In the genomic region with DNA sequence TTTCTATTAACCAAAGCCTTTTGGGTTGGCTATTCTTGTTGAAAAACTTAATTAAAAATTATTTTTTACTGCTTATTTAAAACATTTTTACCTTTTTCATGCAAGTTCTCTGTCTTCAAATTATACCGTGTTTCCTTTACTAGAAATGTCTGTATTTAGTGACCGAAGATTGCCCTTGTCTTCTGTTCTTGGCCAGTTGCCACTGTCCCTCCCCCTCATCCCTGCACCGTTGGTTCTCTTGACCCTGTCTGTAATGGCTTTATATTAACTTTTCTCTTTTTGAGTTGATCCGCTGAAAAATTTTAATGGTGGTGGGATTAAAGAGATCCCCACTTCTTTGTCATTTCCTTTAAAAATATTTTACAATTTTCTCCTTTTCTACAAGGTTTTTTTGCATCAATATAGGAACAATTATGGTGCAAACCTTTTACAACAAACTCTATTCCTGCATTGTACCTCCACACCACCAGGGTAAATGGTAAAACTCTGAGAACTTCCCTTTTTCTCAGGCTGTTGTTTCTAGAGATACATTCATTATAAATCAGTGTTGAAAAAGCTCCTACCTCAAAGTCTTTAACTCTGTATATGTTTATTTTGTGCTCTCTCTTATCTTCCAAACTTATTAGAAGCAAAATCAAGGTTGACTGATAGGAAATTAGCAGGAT, we compare ENCODE assay signal across 22 cellular contexts. TPM values are rescaled to one million over a fixed set of nuclear protein-coding genes. Genes with fewer than 3 reads are reported as not detected.
DNase-seq lines count a peak whose midpoint lies in the region; ATAC-seq, FAIRE-seq and TF ChIP-seq lines count a peak whose summit lies in the region.
"Had no signal": no experiment of that assay in that cellular context is flagged by ENCODE, and none has a peak within 500 bp of the region (broad histone marks: within the 10 kb centered on the region; RNA-seq: fewer than 3 reads in every experiment).

No MANE protein-coding gene starts in this region.

- H3K4me2 ChIP-seq in astrocyte (ENCODE audit: low read length) = no peak overlapping the region
- no peak overlapping the region for H3K4me2 ChIP-seq in GM23338

- H3K27ac Mint-ChIP-seq in astrocyte (ENCODE audit: unreplicated experiment) (no peak overlapping the region), type B pancreatic cell (peak overlapping the region; percentile 46), GM23338 (no peak overlapping the region)
- H3K27ac Mint-ChIP-seq in activated T-cell treated with anti-CD3 and anti-CD28 coated beads, Interleukin-2, amount 50 U/mL, for 72 hours = no peak overlapping the region
- H3K27ac Mint-ChIP-seq: activated naive CD8-positive, alpha-beta T cell treated with anti-CD3 and anti-CD28 coated beads for 36 hours; CD8-positive, alpha-beta memory T cell; effector memory CD8-positive, alpha-beta T cell; memory B cell had no signal

- H3K36me3 ChIP-seq in heart left ventricle (no peaks in the 10 kb centered on the region), astrocyte (ENCODE audit: insufficient read depth, low read length) (no peaks in the 10 kb centered on the region), GM23338 (ENCODE audit: insufficient read depth) (no peaks in the 10 kb centered on the region)
- H3K36me3 ChIP-seq: transverse colon had no signal

- H3K4me3 ChIP-seq in heart left ventricle (no peak overlapping the region), astrocyte (ENCODE audit: insufficient read depth, low read depth, low read length) (no peak overlapping the region), GM23338 (no peak overlapping the region)
- H3K4me3 ChIP-seq: transverse colon had no signal

- DNase-seq in heart left ventricle = peak in 3 of 5 donors; percentile 32 to 50 (median 49)
- no peak for DNase-seq in Right ventricle myocardium superior
- DNase-seq in astrocyte (ENCODE audit: low read depth) = peak; percentile 15
- DNase-seq in kidney tubule cell (ENCODE audit: low spot score) = peak; percentile 39
- DNase-seq in type B pancreatic cell (ENCODE audit: extremely low spot score, unreplicated experiment) = no peak
- no peak for DNase-seq in GM23338 (ENCODE audit: low spot score)
- no peak for DNase-seq in activated T-cell treated with anti-CD3 and anti-CD28 coated beads, Interleukin-2, amount 50 U/mL, for 72 hours
- DNase-seq: activated CD4-positive, alpha-beta T cell treated with anti-CD3 and anti-CD28 coated beads for 48 hours; activated naive CD8-positive, alpha-beta T cell treated with anti-CD3 and anti-CD28 coated beads for 36 hours; CD8-positive, alpha-beta memory T cell; central memory CD4-positive, alpha-beta T cell; effector memory CD8-positive, alpha-beta T cell; foreskin fibroblast; H7; NCI-H1092 treated with DMSO at 0.1 percent for 48 hours; NK-92 treated with Interleukin-12 subunit alpha and Interleukin-12 subunit beta, amount 100 ng/mL, for 24 hours; stimulated activated CD4-positive, alpha-beta T cell treated with anti-CD3 and anti-CD28 coated beads, Interleukin-4, amount 100 ng/mL, for 1 hour; T-helper 9 cell; transverse colon had no signal

- H3K27me3 ChIP-seq in heart left ventricle (no peaks in the 10 kb centered on the region), astrocyte (ENCODE audit: insufficient read depth, low read length) (no peaks in the 10 kb centered on the region), GM23338 (ENCODE audit: insufficient read depth) (no peaks in the 10 kb centered on the region)
- H3K27me3 ChIP-seq: transverse colon had no signal

- no peaks in the 10 kb centered on the region for H3F3A ChIP-seq in GM23338 (replicated peaks; ENCODE audit: low read depth)

- no peak overlapping the region for H2AFZ ChIP-seq in astrocyte (ENCODE audit: low read depth, low read length)
- no peak overlapping the region for H2AFZ ChIP-seq in GM23338

- peaks cover 20% of the 10 kb centered on the region for H4K20me1 ChIP-seq in astrocyte (ENCODE audit: insufficient read depth, low read length)
- peaks cover 5% of the 10 kb centered on the region; the same call in 1 of the 2 replicates for H4K20me1 ChIP-seq in GM23338 (replicated peaks; ENCODE audit: insufficient read depth)

- FAIRE-seq in astrocyte (lab: Jason Lieb, UNC) = no peak

- ATAC-seq in heart left ventricle (peak in 3 of 4 donors; percentile 34 to 68 (median 62)), Right ventricle myocardium superior (ENCODE audit: poor library complexity) (no peak), GM23338 (no peak), GM18858 (IDR thresholded peaks at IDR 0.05; ENCODE audit: unreplicated experiment) (no peak)
- no peak for ATAC-seq in activated T-cell treated with anti-CD3 and anti-CD28 coated beads, Interleukin-2, amount 50 U/mL, for 72 hours (replicated peaks in 1 of 2)
- ATAC-seq: effector memory CD8-positive, alpha-beta T cell; sciatic nerve had no signal

- H3K36me3 Mint-ChIP-seq in astrocyte (ENCODE audit: low read depth, unreplicated experiment) = peaks cover 12% of the 10 kb centered on the region
- peaks cover 13% of the 10 kb centered on the region for H3K36me3 Mint-ChIP-seq in type B pancreatic cell
- H3K36me3 Mint-ChIP-seq in GM23338 (ENCODE audit: low read depth) = no peaks in the 10 kb centered on the region
- no peaks in the 10 kb centered on the region for H3K36me3 Mint-ChIP-seq in activated T-cell treated with anti-CD3 and anti-CD28 coated beads, Interleukin-2, amount 50 U/mL, for 72 hours (ENCODE audit: insufficient read depth in 2 of 2)
- H3K36me3 Mint-ChIP-seq: activated naive CD8-positive, alpha-beta T cell treated with anti-CD3 and anti-CD28 coated beads for 36 hours; CD8-positive, alpha-beta memory T cell; memory B cell had no signal

- TF ChIP-seq POLR2A in heart left ventricle (IDR thresholded peaks at IDR 0.05) = no peak

- H3K9me3 Mint-ChIP-seq in astrocyte (ENCODE audit: unreplicated experiment) (no peaks in the 10 kb centered on the region), type B pancreatic cell (no peaks in the 10 kb centered on the region), GM23338 (no peaks in the 10 kb centered on the region)
- no peaks in the 10 kb centered on the region for H3K9me3 Mint-ChIP-seq in activated T-cell treated with anti-CD3 and anti-CD28 coated beads, Interleukin-2, amount 50 U/mL, for 72 hours
- H3K9me3 Mint-ChIP-seq: activated naive CD8-positive, alpha-beta T cell treated with anti-CD3 and anti-CD28 coated beads for 36 hours; effector memory CD8-positive, alpha-beta T cell had no signal

- no peak overlapping the region for H3K9ac ChIP-seq in astrocyte (ENCODE audit: low read length)

- no peaks in the 10 kb centered on the region for H3K27me3 Mint-ChIP-seq in astrocyte (ENCODE audit: low read depth, unreplicated experiment)
- H3K27me3 Mint-ChIP-seq in type B pancreatic cell = no peaks in the 10 kb centered on the region
- H3K27me3 Mint-ChIP-seq in GM23338 (ENCODE audit: insufficient read depth, low read depth, poor library complexity) = peaks cover 5% of the 10 kb centered on the region
- no peaks in the 10 kb centered on the region for H3K27me3 Mint-ChIP-seq in activated T-cell treated with anti-CD3 and anti-CD28 coated beads, Interleukin-2, amount 50 U/mL, for 72 hours (ENCODE audit: low read depth)
- H3K27me3 Mint-ChIP-seq: activated naive CD8-positive, alpha-beta T cell treated with anti-CD3 and anti-CD28 coated beads for 36 hours had no signal

- H3K79me2 ChIP-seq in astrocyte (ENCODE audit: insufficient read depth, low read length) = peaks cover 81% of the 10 kb centered on the region
- H3K79me2 ChIP-seq in GM23338 (replicated peaks; ENCODE audit: insufficient read depth) = peaks cover 92% of the 10 kb centered on the region

- H3K27ac ChIP-seq in heart left ventricle = no peak overlapping the region
- H3K27ac ChIP-seq in astrocyte (ENCODE audit: low read depth, low read length) = no peak overlapping the region
- H3K27ac ChIP-seq in GM23338 (ENCODE audit: low read depth) = no peak overlapping the region

- peaks cover 9% of the 10 kb centered on the region for H3K4me1 Mint-ChIP-seq in astrocyte (ENCODE audit: low read depth, unreplicated experiment)
- H3K4me1 Mint-ChIP-seq in type B pancreatic cell (ENCODE audit: unreplicated experiment) = peaks cover 34% of the 10 kb centered on the region
- H3K4me1 Mint-ChIP-seq in GM23338 = peaks cover 29% of the 10 kb centered on the region
- H3K4me1 Mint-ChIP-seq in activated T-cell treated with anti-CD3 and anti-CD28 coated beads, Interleukin-2, amount 50 U/mL, for 72 hours (ENCODE audit: low read depth) = no peaks in the 10 kb centered on the region
- H3K4me1 Mint-ChIP-seq: activated naive CD8-positive, alpha-beta T cell treated with anti-CD3 and anti-CD28 coated beads for 36 hours; CD8-positive, alpha-beta memory T cell; memory B cell had no signal

- intact Hi-C loops in heart left ventricle (cut with DNase I) = no loop called here
- intact Hi-C loops in Right ventricle myocardium superior (cut with DNase I) = no loop called here

- H3K4me1 ChIP-seq in heart left ventricle (peaks cover 0 to 40% (median 23%) of the 10 kb centered on the region in 12 donors), astrocyte (ENCODE audit: insufficient read depth, low read length) (peaks cover 5% of the 10 kb centered on the region), GM23338 (ENCODE audit: insufficient read depth) (peaks cover 20% of the 10 kb centered on the region)

- H3K9me3 ChIP-seq in heart left ventricle (no peaks in the 10 kb centered on the region), astrocyte (ENCODE audit: insufficient read depth, low read depth, low read length) (no peaks in the 10 kb centered on the region)
- H3K9me3 ChIP-seq: transverse colon had no signal

- H3K4me3 Mint-ChIP-seq in astrocyte (ENCODE audit: unreplicated experiment) (no peak overlapping the region), type B pancreatic cell (peak overlapping the region; percentile 37), GM23338 (no peak overlapping the region)
- H3K4me3 Mint-ChIP-seq in activated T-cell treated with anti-CD3 and anti-CD28 coated beads, Interleukin-2, amount 50 U/mL, for 72 hours = no peak overlapping the region
- H3K4me3 Mint-ChIP-seq: activated naive CD8-positive, alpha-beta T cell treated with anti-CD3 and anti-CD28 coated beads for 36 hours; CD8-positive, alpha-beta memory T cell; effector memory CD8-positive, alpha-beta T cell; memory B cell had no signal

- WGBS in heart left ventricle, 4 donors = 10 to 19% (median 12%) methylated on average over 4 of the region's 4 CpGs

- no peaks in the 10 kb centered on the region for H3K9me2 ChIP-seq in GM23338 (ENCODE audit: insufficient read depth)

- TF ChIP-seq CTCF in heart left ventricle (IDR thresholded peaks at IDR 0.05) (peak in 2 of 12 donors; percentile 6 to 11), astrocyte (IDR thresholded peaks at IDR 0.05; ENCODE audit: insufficient read depth, low read depth, low read length) (no peak), type B pancreatic cell (conservative IDR thresholded peaks at IDR 0.05) (peak; percentile 53), GM23338 (conservative IDR thresholded peaks at IDR 0.05; ENCODE audit: low read depth in 2 of 2) (no peak)

RNA-seq across cellular contexts. Expression of a gene that starts 12.9 kb away (rescaled TPM):
- total RNA-seq in heart left ventricle (not detected), Right ventricle myocardium superior (not detected), astrocyte (not detected in 2 replicates), type B pancreatic cell (ENCODE audit: low replicate concordance) (not detected in 2 replicates)
- polyA plus RNA-seq in heart left ventricle (not detected), GM23338 (2016; fragmentation: Nextera tagmentation; extraction: Ambion mirVana) (0.19 and 0.21 TPM in 2 replicates)
- total RNA-seq in GM23338 (2014; rRNA removed; shearing (Covaris generic)) = not detected in 2 replicates
- total RNA-seq in activated T-cell treated with anti-CD3 and anti-CD28 coated beads, Interleukin-2, amount 50 U/mL, for 72 hours = not detected
- total RNA-seq: activated naive CD8-positive, alpha-beta T cell treated with anti-CD3 and anti-CD28 coated beads for 36 hours; CD8-positive, alpha-beta memory T cell; H7; sciatic nerve; transverse colon had no signal
- polyA plus RNA-seq: CD8-positive, alpha-beta memory T cell had no signal

RNA-seq across cellular contexts. Expression of a gene that starts 47.1 kb away (rescaled TPM):
- total RNA-seq in heart left ventricle = 10 to 100 TPM in 8 of 9 donors, 1 to 10 TPM in 1; 9.4 to 51.8 (median 28.0) TPM
- 10 to 100 TPM in 1 of 2 donors, 1 to 10 TPM in 1; 7.7 to 18.4 TPM for polyA plus RNA-seq in heart left ventricle
- total RNA-seq in Right ventricle myocardium superior = 11.1 TPM
- 99.9 and 128 TPM in 2 replicates for total RNA-seq in astrocyte
- 195 and 301 TPM in 2 replicates for total RNA-seq in type B pancreatic cell (ENCODE audit: low replicate concordance)
- total RNA-seq in GM23338 (2014; rRNA removed; shearing (Covaris generic)) = 82.5 and 105 TPM in 2 replicates
- polyA plus RNA-seq in GM23338 (2016; fragmentation: Nextera tagmentation; extraction: Ambion mirVana) = 53.6 and 59.3 TPM in 2 replicates
- total RNA-seq in activated T-cell treated with anti-CD3 and anti-CD28 coated beads, Interleukin-2, amount 50 U/mL, for 72 hours = 1 to 10 TPM in 1 of 2 donors, under 1 TPM in 1; 0.55 to 2.4 TPM

Comparison
In these comparisons a context has a peak if more than half of its experiments do, and no peak if none do; other contexts are left out.
1. ATAC-seq: peak in heart left ventricle (3 of 4); none in Right ventricle myocardium superior (single experiment), GM23338 (single experiment), GM18858 (single experiment) and activated T-cell treated with anti-CD3 and anti-CD28 coated beads, Interleukin-2, amount 50 U/mL, for 72 hours (0 of 2).
2. DNase-seq: peak in heart left ventricle (3 of 5), astrocyte (single experiment) and kidney tubule cell (single experiment); none in Right ventricle myocardium superior (single experiment), type B pancreatic cell (single experiment), GM23338 (single experiment) and activated T-cell treated with anti-CD3 and anti-CD28 coated beads, Interleukin-2, amount 50 U/mL, for 72 hours (0 of 2).